ENCODE assay signal across 2 cellular contexts in the genomic region with DNA sequence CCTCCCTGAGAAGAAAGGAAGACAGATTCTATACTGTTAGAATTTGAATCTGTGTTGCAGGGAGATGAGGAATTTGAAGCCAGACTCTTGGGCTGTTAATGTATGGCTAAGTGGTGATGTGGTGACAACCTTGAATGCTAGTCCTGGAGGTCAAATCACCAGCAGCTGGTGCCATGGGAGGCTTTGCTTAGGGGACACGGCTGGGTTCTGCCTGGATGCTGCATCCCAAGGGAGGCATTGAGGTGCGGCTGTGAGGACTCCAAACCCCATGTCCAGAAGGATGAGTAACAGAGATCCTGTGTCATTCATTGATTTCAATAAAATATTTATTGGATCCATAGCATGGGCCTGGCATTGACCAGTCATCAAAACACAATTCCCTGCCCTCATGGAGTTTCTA.
TF ChIP-seq lines count a peak whose summit lies in the region.

No MANE protein-coding gene starts in this region.

TF ChIP-seq in H1, 55 proteins besides CTCF, POLR2A, EP300 and RAD21:
- TF ChIP-seq POLR2AphosphoS5 (IDR thresholded peaks at IDR 0.05; ENCODE audit: low read depth, low read length) = no peak
- TF ChIP-seq, protein P1, sequence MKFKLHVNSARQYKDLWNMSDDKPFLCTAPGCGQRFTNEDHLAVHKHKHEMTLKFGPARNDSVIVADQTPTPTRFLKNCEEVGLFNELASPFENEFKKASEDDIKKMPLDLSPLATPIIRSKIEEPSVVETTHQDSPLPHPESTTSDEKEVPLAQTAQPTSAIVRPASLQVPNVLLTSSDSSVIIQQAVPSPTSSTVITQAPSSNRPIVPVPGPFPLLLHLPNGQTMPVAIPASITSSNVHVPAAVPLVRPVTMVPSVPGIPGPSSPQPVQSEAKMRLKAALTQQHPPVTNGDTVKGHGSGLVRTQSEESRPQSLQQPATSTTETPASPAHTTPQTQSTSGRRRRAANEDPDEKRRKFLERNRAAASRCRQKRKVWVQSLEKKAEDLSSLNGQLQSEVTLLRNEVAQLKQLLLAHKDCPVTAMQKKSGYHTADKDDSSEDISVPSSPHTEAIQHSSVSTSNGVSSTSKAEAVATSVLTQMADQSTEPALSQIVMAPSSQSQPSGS (IDR thresholded peaks at IDR 0.05; ENCODE audit: low read length) = no peak
- TF ChIP-seq CTBP2 (IDR thresholded peaks at IDR 0.05; ENCODE audit: borderline replicate concordance, insufficient read depth, insufficient read length, low read length) = no peak
- no peak for TF ChIP-seq TAF7 (optimal IDR thresholded peaks at IDR 0.05; ENCODE audit: borderline replicate concordance, low read depth, low read length)
- no peak for TF ChIP-seq KDM5A (IDR thresholded peaks at IDR 0.05; ENCODE audit: low read length)
- TF ChIP-seq JUN (IDR thresholded peaks at IDR 0.05; ENCODE audit: low read depth, low read length) = no peak
- TF ChIP-seq, protein P2, sequence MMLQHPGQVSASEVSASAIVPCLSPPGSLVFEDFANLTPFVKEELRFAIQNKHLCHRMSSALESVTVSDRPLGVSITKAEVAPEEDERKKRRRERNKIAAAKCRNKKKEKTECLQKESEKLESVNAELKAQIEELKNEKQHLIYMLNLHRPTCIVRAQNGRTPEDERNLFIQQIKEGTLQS (IDR thresholded peaks at IDR 0.05; ENCODE audit: insufficient read depth, low read depth, low read length) = no peak
- no peak for TF ChIP-seq SRF (IDR thresholded peaks at IDR 0.05; ENCODE audit: low read depth, low read length)
- no peak for TF ChIP-seq SIRT6 (IDR thresholded peaks at IDR 0.05; ENCODE audit: low read length)
- TF ChIP-seq SUZ12 (IDR thresholded peaks at IDR 0.05; ENCODE audit: low read length) = no peak

TF ChIP-seq in neural cell, 6 proteins besides CTCF, POLR2A, EP300 and RAD21:
- TF ChIP-seq POLR2AphosphoS5 (IDR thresholded peaks at IDR 0.05) (no peak), SMC3 (conservative IDR thresholded peaks at IDR 0.05; ENCODE audit: poor library complexity) (no peak), MXI1 (conservative IDR thresholded peaks at IDR 0.05; ENCODE audit: poor library complexity, severe bottlenecking) (no peak)
- TF ChIP-seq, protein P3, sequence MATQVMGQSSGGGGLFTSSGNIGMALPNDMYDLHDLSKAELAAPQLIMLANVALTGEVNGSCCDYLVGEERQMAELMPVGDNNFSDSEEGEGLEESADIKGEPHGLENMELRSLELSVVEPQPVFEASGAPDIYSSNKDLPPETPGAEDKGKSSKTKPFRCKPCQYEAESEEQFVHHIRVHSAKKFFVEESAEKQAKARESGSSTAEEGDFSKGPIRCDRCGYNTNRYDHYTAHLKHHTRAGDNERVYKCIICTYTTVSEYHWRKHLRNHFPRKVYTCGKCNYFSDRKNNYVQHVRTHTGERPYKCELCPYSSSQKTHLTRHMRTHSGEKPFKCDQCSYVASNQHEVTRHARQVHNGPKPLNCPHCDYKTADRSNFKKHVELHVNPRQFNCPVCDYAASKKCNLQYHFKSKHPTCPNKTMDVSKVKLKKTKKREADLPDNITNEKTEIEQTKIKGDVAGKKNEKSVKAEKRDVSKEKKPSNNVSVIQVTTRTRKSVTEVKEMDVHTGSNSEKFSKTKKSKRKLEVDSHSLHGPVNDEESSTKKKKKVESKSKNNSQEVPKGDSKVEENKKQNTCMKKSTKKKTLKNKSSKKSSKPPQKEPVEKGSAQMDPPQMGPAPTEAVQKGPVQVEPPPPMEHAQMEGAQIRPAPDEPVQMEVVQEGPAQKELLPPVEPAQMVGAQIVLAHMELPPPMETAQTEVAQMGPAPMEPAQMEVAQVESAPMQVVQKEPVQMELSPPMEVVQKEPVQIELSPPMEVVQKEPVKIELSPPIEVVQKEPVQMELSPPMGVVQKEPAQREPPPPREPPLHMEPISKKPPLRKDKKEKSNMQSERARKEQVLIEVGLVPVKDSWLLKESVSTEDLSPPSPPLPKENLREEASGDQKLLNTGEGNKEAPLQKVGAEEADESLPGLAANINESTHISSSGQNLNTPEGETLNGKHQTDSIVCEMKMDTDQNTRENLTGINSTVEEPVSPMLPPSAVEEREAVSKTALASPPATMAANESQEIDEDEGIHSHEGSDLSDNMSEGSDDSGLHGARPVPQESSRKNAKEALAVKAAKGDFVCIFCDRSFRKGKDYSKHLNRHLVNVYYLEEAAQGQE (IDR thresholded peaks at IDR 0.05; ENCODE audit: borderline replicate concordance) = no peak
